Comparison of ENCODE assay signal across 29 cellular contexts in the genomic region with DNA sequence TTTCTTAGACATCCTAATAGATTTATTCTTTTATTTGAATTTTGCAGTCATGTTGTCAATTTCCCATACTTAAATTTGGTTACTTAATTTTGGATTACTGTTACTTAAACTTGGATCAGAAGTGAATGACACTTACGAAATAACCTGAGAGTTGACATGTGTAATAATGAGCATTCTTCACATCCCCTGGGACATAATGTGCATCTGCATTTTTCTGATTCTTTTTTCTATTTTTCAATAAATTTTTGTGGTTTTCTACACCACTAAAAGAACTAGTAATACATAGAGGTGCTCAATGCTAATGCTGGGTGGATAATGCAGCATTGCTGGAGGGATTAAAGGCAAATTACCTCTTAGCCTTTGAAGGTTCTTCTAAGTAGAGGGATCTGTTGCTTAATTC. TPM values are rescaled to one million over a fixed set of nuclear protein-coding genes. Genes with fewer than 3 reads are reported as not detected.
"Had no signal": no experiment of that assay in that cellular context is flagged by ENCODE, and none has a peak within 500 bp of the region (broad histone marks: within the 10 kb centered on the region; RNA-seq: fewer than 3 reads in every experiment).

No MANE protein-coding gene starts in this region.

- H3K27ac Mint-ChIP-seq: activated CD4-positive, alpha-beta memory T cell treated with anti-CD3 and anti-CD28 coated beads, Interleukin-2, amount 10 ng/mL, durations not matched to agents 7 days and 5 days; activated CD4-positive, alpha-beta T cell treated with anti-CD3 and anti-CD28 coated beads, Interleukin-2, amount 10 ng/mL, durations not matched to agents 24 days and 14 days; activated naive CD4-positive, alpha-beta T cell treated with anti-CD3 and anti-CD28 coated beads, Interleukin-2, amount 10 ng/mL, durations not matched to agents 7 days and 5 days; activated T-cell treated with anti-CD3 and anti-CD28 coated beads, Interleukin-2, amount 50 U/mL, for 24 hours; memory B cell; naive thymus-derived CD4-positive, alpha-beta T cell; progenitor cell of endocrine pancreas had no signal

- DNase-seq: activated CD4-positive, alpha-beta memory T cell treated with anti-CD3 and anti-CD28 coated beads, Interleukin-2, amount 10 ng/mL, durations not matched to agents 7 days and 5 days; activated CD4-positive, alpha-beta T cell treated with anti-CD3 and anti-CD28 coated beads, Interleukin-2, amount 10 ng/mL, durations not matched to agents 24 days and 14 days; activated CD4-positive, CD25-positive, alpha-beta regulatory T cell treated with anti-CD3 and anti-CD28 coated beads, Interleukin-2, amount 50 U/mL, for 72 hours; activated CD8-positive, alpha-beta memory T cell treated with anti-CD3 and anti-CD28 coated beads, Interleukin-2, amount 50 U/mL, for 48 hours; activated gamma-delta T cell; activated naive CD4-positive, alpha-beta T cell treated with anti-CD3 and anti-CD28 coated beads, Interleukin-2, amount 10 ng/mL, durations not matched to agents 7 days and 5 days; activated T-cell treated with anti-CD3 and anti-CD28 coated beads, Interleukin-2, amount 50 U/mL, for 24 hours; amygdala; colonic mucosa; effector CD8-positive, alpha-beta T cell; esophagus squamous epithelium; midbrain; naive thymus-derived CD4-positive, alpha-beta T cell; ovary; right lobe of liver; stimulated activated CD4-positive, alpha-beta T cell treated with anti-CD3 and anti-CD28 coated beads, Interleukin-12 subunit alpha, Interleukin-12 subunit beta, amount 100 ng/mL, for 4 hours; stimulated activated CD4-positive, alpha-beta T cell treated with anti-CD3 and anti-CD28 coated beads, Interleukin-4, amount 100 ng/mL, for 1 hour; stimulated activated naive CD8-positive, alpha-beta T cell treated with anti-CD3 and anti-CD28 coated beads, Interleukin-15, Interleukin-2, amounts not matched to agents 100 U/mL and 50 U/mL, for 24 hours; T-helper 2 cell; testis; transverse colon had no signal

- H3K9me3 Mint-ChIP-seq: activated CD4-positive, alpha-beta memory T cell treated with anti-CD3 and anti-CD28 coated beads, Interleukin-2, amount 10 ng/mL, durations not matched to agents 7 days and 5 days; activated naive CD4-positive, alpha-beta T cell treated with anti-CD3 and anti-CD28 coated beads, Interleukin-2, amount 10 ng/mL, durations not matched to agents 7 days and 5 days; activated T-cell treated with anti-CD3 and anti-CD28 coated beads, Interleukin-2, amount 50 U/mL, for 24 hours; memory B cell had no signal

- H3K27ac ChIP-seq: colonic mucosa, epithelial cell of prostate, esophagus squamous epithelium, gastroesophageal sphincter, hepatocyte, ovary, right lobe of liver, skin epidermis, testis, transverse colon had no signal

- H3K9me3 ChIP-seq: colonic mucosa, esophagus squamous epithelium, gastroesophageal sphincter, ovary, right lobe of liver, testis, transverse colon had no signal

- H3K27me3 Mint-ChIP-seq: activated CD4-positive, alpha-beta memory T cell treated with anti-CD3 and anti-CD28 coated beads, Interleukin-2, amount 10 ng/mL, durations not matched to agents 7 days and 5 days; activated naive CD4-positive, alpha-beta T cell treated with anti-CD3 and anti-CD28 coated beads, Interleukin-2, amount 10 ng/mL, durations not matched to agents 7 days and 5 days; activated T-cell treated with anti-CD3 and anti-CD28 coated beads, Interleukin-2, amount 50 U/mL, for 24 hours; progenitor cell of endocrine pancreas had no signal

- H3K36me3 Mint-ChIP-seq: activated naive CD4-positive, alpha-beta T cell treated with anti-CD3 and anti-CD28 coated beads, Interleukin-2, amount 10 ng/mL, durations not matched to agents 7 days and 5 days; memory B cell; naive thymus-derived CD4-positive, alpha-beta T cell had no signal

- H3K4me3 Mint-ChIP-seq: activated CD4-positive, alpha-beta memory T cell treated with anti-CD3 and anti-CD28 coated beads, Interleukin-2, amount 10 ng/mL, durations not matched to agents 7 days and 5 days; activated CD4-positive, alpha-beta T cell treated with anti-CD3 and anti-CD28 coated beads, Interleukin-2, amount 10 ng/mL, durations not matched to agents 24 days and 14 days; activated naive CD4-positive, alpha-beta T cell treated with anti-CD3 and anti-CD28 coated beads, Interleukin-2, amount 10 ng/mL, durations not matched to agents 7 days and 5 days; activated T-cell treated with anti-CD3 and anti-CD28 coated beads, Interleukin-2, amount 50 U/mL, for 24 hours; memory B cell; naive thymus-derived CD4-positive, alpha-beta T cell had no signal

- H3K4me1 ChIP-seq: colonic mucosa, esophagus squamous epithelium, right lobe of liver had no signal

- H3K4me3 ChIP-seq: colonic mucosa, esophagus squamous epithelium, gastroesophageal sphincter, hepatocyte, ovary, right lobe of liver, skin epidermis, testis, transverse colon had no signal

- H3K36me3 ChIP-seq: colonic mucosa, esophagus squamous epithelium, gastroesophageal sphincter, ovary, right lobe of liver, transverse colon had no signal

- H3K27me3 ChIP-seq: colonic mucosa, gastroesophageal sphincter, hepatocyte, ovary, right lobe of liver, testis, transverse colon had no signal

- H3K4me1 Mint-ChIP-seq: activated CD4-positive, alpha-beta memory T cell treated with anti-CD3 and anti-CD28 coated beads, Interleukin-2, amount 10 ng/mL, durations not matched to agents 7 days and 5 days; activated CD4-positive, alpha-beta T cell treated with anti-CD3 and anti-CD28 coated beads, Interleukin-2, amount 10 ng/mL, durations not matched to agents 24 days and 14 days; activated naive CD4-positive, alpha-beta T cell treated with anti-CD3 and anti-CD28 coated beads, Interleukin-2, amount 10 ng/mL, durations not matched to agents 7 days and 5 days; memory B cell had no signal

RNA-seq across cellular contexts. Expression of gene KCNJ16, which starts 24.8 kb away (rescaled TPM):
- total RNA-seq: activated CD4-positive, alpha-beta memory T cell treated with anti-CD3 and anti-CD28 coated beads, Interleukin-2, amount 10 ng/mL, durations not matched to agents 7 days and 5 days; activated CD4-positive, alpha-beta T cell treated with anti-CD3 and anti-CD28 coated beads, Interleukin-2, amount 10 ng/mL, durations not matched to agents 24 days and 14 days; dermis microvascular lymphatic vessel endothelial cell; fibroblast of villous mesenchyme; naive thymus-derived CD4-positive, alpha-beta T cell had no signal
